In genomic region chr12:12024958-12025682, GRCh38 we compare ENCODE assay signal across 8 cellular contexts. TPM values are rescaled to one million over a fixed set of nuclear protein-coding genes. Genes with fewer than 3 reads are reported as not detected.
DNase-seq lines count a peak whose midpoint lies in the region; ATAC-seq and TF ChIP-seq lines count a peak whose summit lies in the region.

No MANE protein-coding gene starts in this region.

- CTCF ChIA-PET in GM10248 (lab: Yijun Ruan, JAX) = interaction anchor here (0.9 to 2.3 kb wide), 8 partner anchors 9 to 469 kb away, joined by 3 to 6 read pairs (median 3); no protein-coding TSS in a partner anchor

- DNase-seq in GM10248 (ENCODE audit: extremely low spot score) (peak; percentile 55), RKO (ENCODE audit: low spot score) (no peak), DMS53 (lab: John Stamatoyannopoulos, UW) (no peak), COR-L47 (lab: John Stamatoyannopoulos, UW) (no peak), foreskin keratinocyte (no peak)
- peak; percentile 61 for DNase-seq in central memory CD4-positive, alpha-beta T cell

- no peak for TF ChIP-seq CTCF in GM10248 (IDR thresholded peaks at IDR 0.05; ENCODE audit: control extremely low read depth, extremely low read depth, low read depth, missing control alignments)
- no peak for TF ChIP-seq CTCF in foreskin keratinocyte (conservative IDR thresholded peaks at IDR 0.05)

- peak; percentile 87 for ATAC-seq in GM21381 (IDR thresholded peaks at IDR 0.05; ENCODE audit: unreplicated experiment)
- ATAC-seq in HG03520 (IDR thresholded peaks at IDR 0.05; ENCODE audit: unreplicated experiment) = peak; percentile 75
- ATAC-seq in foreskin keratinocyte = no peak

- H3K27me3 ChIP-seq in foreskin keratinocyte = peaks cover 17% of the 10 kb centered on the region

- no peaks in the 10 kb centered on the region for H3K4me1 ChIP-seq in foreskin keratinocyte

- POLR2A ChIA-PET in GM10248 (lab: Yijun Ruan, JAX) = no interaction called here

- no peak overlapping the region for H3K27ac ChIP-seq in foreskin keratinocyte

RNA-seq across cellular contexts. Expression of gene BCL2L14, which starts 45.6 kb away (rescaled TPM):
- not detected in 2 replicates for total RNA-seq in foreskin keratinocyte
- polyA plus RNA-seq in foreskin keratinocyte = not detected in 2 replicates

Comparison
In these comparisons a context has a peak if more than half of its experiments do, and no peak if none do; other contexts are left out.
1. DNase-seq: peak in GM10248 (single experiment) and central memory CD4-positive, alpha-beta T cell (single experiment); none in RKO (single experiment), DMS53 (single experiment), COR-L47 (single experiment) and foreskin keratinocyte (0 of 2).